ENCODE assay signal across 9 cellular contexts in genomic region chr18:75213610-75214009, GRCh38. TPM values are rescaled to one million over a fixed set of nuclear protein-coding genes. Genes with fewer than 3 reads are reported as not detected.
DNase-seq lines count a peak whose midpoint lies in the region; ATAC-seq and TF ChIP-seq lines count a peak whose summit lies in the region.
"Had no signal": no experiment of that assay in that cellular context is flagged by ENCODE, and none has a peak within 500 bp of the region (broad histone marks: within the 10 kb centered on the region; RNA-seq: fewer than 3 reads in every experiment).

No MANE protein-coding gene starts in this region.

- no peak for ATAC-seq in right cardiac atrium
- ATAC-seq in gastroesophageal sphincter: no peak
- ATAC-seq in GM18858 (IDR thresholded peaks at IDR 0.05; ENCODE audit: unreplicated experiment): no peak
- no peak for ATAC-seq in GM18511 (IDR thresholded peaks at IDR 0.05; ENCODE audit: unreplicated experiment)

- no peak overlapping the region for H3K4me3 ChIP-seq in right atrium auricular region
- no peak overlapping the region for H3K4me3 ChIP-seq in right cardiac atrium (ENCODE audit: low read length)
- peak overlapping the region in 1 of 2 donors; percentile 77 for H3K4me3 ChIP-seq in gastroesophageal sphincter
- H3K4me3 ChIP-seq in vagina: peak overlapping the region in 1 of 2 donors; percentile 2
- no peak overlapping the region for H3K4me3 ChIP-seq in prostate gland

- H3K9me3 ChIP-seq in right atrium auricular region (no peaks in the 10 kb centered on the region), right cardiac atrium (ENCODE audit: control insufficient read depth, low read length) (no peaks in the 10 kb centered on the region), gastroesophageal sphincter (no peaks in the 10 kb centered on the region), vagina (no peaks in the 10 kb centered on the region), prostate gland (no peaks in the 10 kb centered on the region)

- no peak for DNase-seq in right atrium auricular region (ENCODE audit: low spot score)
- no peak for DNase-seq in right cardiac atrium
- peak; percentile 52 for DNase-seq in SHP77 treated with DMSO at 0.1 percent for 48 hours (lab: John Stamatoyannopoulos, UW)
- DNase-seq in vagina (ENCODE audit: extremely low spot score in 2 of 2): peak in 1 of 2 donors; percentile 13
- DNase-seq in prostate gland (ENCODE audit: low spot score): no peak
- DNase-seq: activated CD8-positive, alpha-beta memory T cell treated with anti-CD3 and anti-CD28 coated beads for 24 hours had no signal

- TF ChIP-seq EP300 in gastroesophageal sphincter (IDR thresholded peaks at IDR 0.05): no peak

- H3K4me1 ChIP-seq in right atrium auricular region: peaks cover 0 to 59% of the 10 kb centered on the region in 2 donors
- H3K4me1 ChIP-seq in right cardiac atrium (ENCODE audit: control insufficient read depth, insufficient read depth, low read length): no peaks in the 10 kb centered on the region
- H3K4me1 ChIP-seq in gastroesophageal sphincter: peaks cover 0 to 73% (median 5%) of the 10 kb centered on the region in 3 donors
- H3K4me1 ChIP-seq in vagina: peaks cover 68% of the 10 kb centered on the region
- peaks cover 4% of the 10 kb centered on the region for H3K4me1 ChIP-seq in prostate gland (replicated peaks)

- TF ChIP-seq CTCF in right atrium auricular region (IDR thresholded peaks at IDR 0.05): no peak
- peak in 1 of 4 experiments; percentile 14 for TF ChIP-seq CTCF in gastroesophageal sphincter (IDR thresholded peaks at IDR 0.05)
- TF ChIP-seq CTCF in vagina (IDR thresholded peaks at IDR 0.05): no peak
- peak in 1 of 4 experiments; percentile 9 for TF ChIP-seq CTCF in prostate gland (IDR thresholded peaks at IDR 0.05)

- H3K27me3 ChIP-seq in right atrium auricular region (no peaks in the 10 kb centered on the region), right cardiac atrium (ENCODE audit: control insufficient read depth, insufficient read depth) (no peaks in the 10 kb centered on the region), gastroesophageal sphincter (no peaks in the 10 kb centered on the region), vagina (no peaks in the 10 kb centered on the region), prostate gland (replicated peaks; ENCODE audit: insufficient read depth) (no peaks in the 10 kb centered on the region)

- H3K36me3 ChIP-seq in right atrium auricular region (no peaks in the 10 kb centered on the region), gastroesophageal sphincter (no peaks in the 10 kb centered on the region), vagina (no peaks in the 10 kb centered on the region), prostate gland (no peaks in the 10 kb centered on the region)

- intact Hi-C loops in right cardiac atrium (cut with DNase I): no loop called here
- intact Hi-C loops in vagina (cut with DNase I): loop anchor here (5.0 kb wide), 1 partner anchor 39 kb away; no protein-coding TSS in a partner anchor
- intact Hi-C loops in prostate gland (cut with DNase I): loop anchor here (5.0 kb wide), 1 partner anchor 49 kb away; no protein-coding TSS in a partner anchor

- TF ChIP-seq POLR2A in gastroesophageal sphincter (IDR thresholded peaks at IDR 0.05) (no peak), vagina (IDR thresholded peaks at IDR 0.05) (no peak), prostate gland (IDR thresholded peaks at IDR 0.05) (no peak)

- 35% methylated on average over 3 of the region's 3 CpGs for WGBS in right cardiac atrium
- WGBS in gastroesophageal sphincter (ENCODE audit: low coverage in 1 of 2), 2 donors: 7 to 19% methylated on average over 3 of the region's 3 CpGs
- WGBS in prostate gland: 23% methylated on average over 3 of the region's 3 CpGs

- H3K27ac ChIP-seq in right atrium auricular region: peak overlapping the region; percentile 86 to 89
- H3K27ac ChIP-seq in right cardiac atrium (ENCODE audit: low read length): no peak overlapping the region
- peak overlapping the region in 3 of 4 donors; percentile 49 to 94 (median 92) for H3K27ac ChIP-seq in gastroesophageal sphincter
- H3K27ac ChIP-seq in vagina: peak overlapping the region; percentile 94
- H3K27ac ChIP-seq in prostate gland: no peak overlapping the region

RNA-seq across cellular contexts. Expression of gene TSHZ1, which starts 3.0 kb away (rescaled TPM):
- total RNA-seq in right atrium auricular region (10 to 100 TPM; 14.5 to 19.4 TPM), right cardiac atrium (10 to 100 TPM; 13.3 to 24.7 (median 20.4) TPM), gastroesophageal sphincter (10 to 100 TPM; 22.3 to 41.7 (median 33.8) TPM), vagina (23.3 TPM), prostate gland (10 to 100 TPM; 18.2 to 48.6 TPM)
- 12.7 TPM for polyA plus RNA-seq in right cardiac atrium

RNA-seq across cellular contexts. Expression of gene PTGR3, which starts 4.7 kb away (rescaled TPM):
- total RNA-seq in right atrium auricular region (10 to 100 TPM; 16.7 to 33.9 TPM), right cardiac atrium (10 to 100 TPM; 27.1 to 42.9 (median 33.8) TPM), gastroesophageal sphincter (10 to 100 TPM; 24.9 to 46.8 (median 29.6) TPM), vagina (16.0 TPM), prostate gland (10 to 100 TPM; 25.6 to 32.2 TPM)
- 23.4 TPM for polyA plus RNA-seq in right cardiac atrium

Comparison
In these comparisons a context has a peak if more than half of its experiments do, and no peak if none do; other contexts are left out.
1. H3K27ac ChIP-seq: peak in right atrium auricular region (2 of 2), gastroesophageal sphincter (3 of 4) and vagina (single experiment); none in right cardiac atrium (single experiment) and prostate gland (0 of 2).
2. intact Hi-C loops: an anchor here in vagina (5.0 kb wide) and prostate gland (5.0 kb wide); none called in right cardiac atrium.